In genomic region chr1:151909167-151910149, GRCh38 we compare ENCODE assay signal across 1 cellular context.
TF ChIP-seq lines count a peak whose summit lies in the region.

Gene THEM4 (minus strand): TSS chr1:151909511. CDS start chr1:151909458, 53 bp downstream.

TF ChIP-seq in HepG2, 621 proteins besides CTCF, POLR2A, EP300 and RAD21 (continued from another document and continues in another):
- TF ChIP-seq, protein P1, sequence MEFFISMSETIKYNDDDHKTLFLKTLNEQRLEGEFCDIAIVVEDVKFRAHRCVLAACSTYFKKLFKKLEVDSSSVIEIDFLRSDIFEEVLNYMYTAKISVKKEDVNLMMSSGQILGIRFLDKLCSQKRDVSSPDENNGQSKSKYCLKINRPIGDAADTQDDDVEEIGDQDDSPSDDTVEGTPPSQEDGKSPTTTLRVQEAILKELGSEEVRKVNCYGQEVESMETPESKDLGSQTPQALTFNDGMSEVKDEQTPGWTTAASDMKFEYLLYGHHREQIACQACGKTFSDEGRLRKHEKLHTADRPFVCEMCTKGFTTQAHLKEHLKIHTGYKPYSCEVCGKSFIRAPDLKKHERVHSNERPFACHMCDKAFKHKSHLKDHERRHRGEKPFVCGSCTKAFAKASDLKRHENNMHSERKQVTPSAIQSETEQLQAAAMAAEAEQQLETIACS (CRISPR knock-in tag; IDR thresholded peaks at IDR 0.05) = peak; percentile 99
- peak; percentile 7; the same call in 1 of the 2 replicates for TF ChIP-seq ZZZ3 (CRISPR knock-in tag; IDR thresholded peaks at IDR 0.05; ENCODE audit: borderline replicate concordance)
- no peak for TF ChIP-seq CC2D1A (CRISPR knock-in tag; IDR thresholded peaks at IDR 0.05)
- TF ChIP-seq ZNF124 (CRISPR knock-in tag; IDR thresholded peaks at IDR 0.05) = no peak; the same call in 1 of the 2 replicates
- TF ChIP-seq RFXANK (CRISPR knock-in tag; IDR thresholded peaks at IDR 0.05) = no peak
- no peak for TF ChIP-seq ZNF713 (CRISPR knock-in tag; IDR thresholded peaks at IDR 0.05)
- no peak; the same call in 1 of the 2 replicates for TF ChIP-seq ZNF256 (CRISPR knock-in tag; conservative IDR thresholded peaks at IDR 0.05)
- TF ChIP-seq ZNF253 (CRISPR knock-in tag; IDR thresholded peaks at IDR 0.05; ENCODE audit: borderline replicate concordance) = no peak
- peak; percentile 13 for TF ChIP-seq JARID2 (CRISPR knock-in tag; IDR thresholded peaks at IDR 0.05; ENCODE audit: insufficient replicate concordance)
- TF ChIP-seq, protein P2, sequence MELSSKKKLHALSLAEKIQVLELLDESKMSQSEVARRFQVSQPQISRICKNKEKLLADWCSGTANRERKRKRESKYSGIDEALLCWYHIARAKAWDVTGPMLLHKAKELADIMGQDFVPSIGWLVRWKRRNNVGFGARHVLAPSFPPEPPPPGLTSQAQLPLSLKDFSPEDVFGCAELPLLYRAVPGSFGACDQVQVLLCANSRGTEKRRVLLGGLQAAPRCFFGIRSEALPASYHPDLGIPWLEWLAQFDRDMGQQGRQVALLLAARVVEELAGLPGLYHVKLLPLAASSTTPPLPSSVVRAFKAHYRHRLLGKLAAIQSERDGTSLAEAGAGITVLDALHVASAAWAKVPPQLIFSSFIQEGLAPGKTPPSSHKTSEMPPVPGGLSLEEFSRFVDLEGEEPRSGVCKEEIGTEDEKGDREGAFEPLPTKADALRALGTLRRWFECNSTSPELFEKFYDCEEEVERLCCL (CRISPR knock-in tag; IDR thresholded peaks at IDR 0.05; ENCODE audit: borderline replicate concordance) = no peak
- no peak; the same call in none of the 2 replicates for TF ChIP-seq HOXA3 (CRISPR knock-in tag; IDR thresholded peaks at IDR 0.05)
- TF ChIP-seq ZNF207 (IDR thresholded peaks at IDR 0.05; ENCODE audit: borderline replicate concordance) = no peak
- TF ChIP-seq PPARG (CRISPR knock-in tag; conservative IDR thresholded peaks at IDR 0.05) = peak; percentile 61; the same call in 1 of the 2 replicates
- peak; percentile 95 for TF ChIP-seq WIZ (CRISPR knock-in tag; IDR thresholded peaks at IDR 0.05)
- TF ChIP-seq HNRNPK (IDR thresholded peaks at IDR 0.05; ENCODE audit: low read depth, low read length, poor library complexity, severe bottlenecking) = peak; percentile 41
- TF ChIP-seq ZFP82 (CRISPR knock-in tag; IDR thresholded peaks at IDR 0.05; ENCODE audit: borderline replicate concordance) = peak; percentile 31; the same call in 1 of the 2 replicates
- TF ChIP-seq GMEB2 (CRISPR knock-in tag; IDR thresholded peaks at IDR 0.05; ENCODE audit: low read depth) = no peak; the same call in 1 of the 2 replicates
- no peak for TF ChIP-seq RFX3 (CRISPR knock-in tag; IDR thresholded peaks at IDR 0.05)
- TF ChIP-seq ZSCAN31 (CRISPR knock-in tag; IDR thresholded peaks at IDR 0.05; ENCODE audit: low read depth) = peak; percentile 71; the same call in 1 of the 2 replicates
- peak; percentile 87; the same call in 1 of the 2 replicates for TF ChIP-seq KLF6 (CRISPR knock-in tag; IDR thresholded peaks at IDR 0.05)
- peak; percentile 31; the same call in 1 of the 2 replicates for TF ChIP-seq RERE (CRISPR knock-in tag; IDR thresholded peaks at IDR 0.05; ENCODE audit: low read depth)
- TF ChIP-seq, protein P3, sequence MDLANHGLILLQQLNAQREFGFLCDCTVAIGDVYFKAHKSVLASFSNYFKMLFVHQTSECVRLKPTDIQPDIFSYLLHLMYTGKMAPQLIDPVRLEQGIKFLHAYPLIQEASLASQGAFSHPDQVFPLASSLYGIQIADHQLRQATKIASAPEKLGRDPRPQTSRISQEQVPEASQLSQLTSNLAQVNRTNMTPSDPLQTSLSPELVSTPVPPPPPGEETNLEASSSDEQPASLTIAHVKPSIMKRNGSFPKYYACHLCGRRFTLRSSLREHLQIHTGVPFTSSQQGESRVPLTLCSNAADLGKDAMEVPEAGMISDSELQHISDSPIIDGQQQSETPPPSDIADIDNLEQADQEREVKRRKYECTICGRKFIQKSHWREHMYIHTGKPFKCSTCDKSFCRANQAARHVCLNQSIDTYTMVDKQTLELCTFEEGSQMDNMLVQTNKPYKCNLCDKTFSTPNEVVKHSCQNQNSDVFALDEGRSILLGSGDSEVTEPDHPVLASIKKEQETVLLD (CRISPR knock-in tag; IDR thresholded peaks at IDR 0.05; ENCODE audit: low read depth) = no peak
- TF ChIP-seq CCAR2 (optimal IDR thresholded peaks at IDR 0.05; ENCODE audit: low read depth, low read length) = no peak
- no peak for TF ChIP-seq CEBPB (IDR thresholded peaks at IDR 0.05; ENCODE audit: borderline replicate concordance, low read depth, low read length)
- no peak for TF ChIP-seq POLR2AphosphoS2 (IDR thresholded peaks at IDR 0.05; ENCODE audit: low read depth, low read length)
- TF ChIP-seq ZSCAN21 (CRISPR knock-in tag; IDR thresholded peaks at IDR 0.05; ENCODE audit: borderline replicate concordance) = no peak; the same call in 1 of the 2 replicates
- TF ChIP-seq ZNF737 (CRISPR knock-in tag; IDR thresholded peaks at IDR 0.05; ENCODE audit: borderline replicate concordance) = no peak
- TF ChIP-seq KAT2B (IDR thresholded peaks at IDR 0.05; ENCODE audit: borderline replicate concordance, low read depth, low read length) = no peak
- TF ChIP-seq ZNF761 (CRISPR knock-in tag; conservative IDR thresholded peaks at IDR 0.05) = no peak
- TF ChIP-seq PBX2 (CRISPR knock-in tag; IDR thresholded peaks at IDR 0.05) = no peak
- TF ChIP-seq SRSF9 (IDR thresholded peaks at IDR 0.05; ENCODE audit: borderline replicate concordance, insufficient read depth, low read depth, low read length, poor library complexity, severe bottlenecking) = no peak
- TF ChIP-seq, protein P4, sequence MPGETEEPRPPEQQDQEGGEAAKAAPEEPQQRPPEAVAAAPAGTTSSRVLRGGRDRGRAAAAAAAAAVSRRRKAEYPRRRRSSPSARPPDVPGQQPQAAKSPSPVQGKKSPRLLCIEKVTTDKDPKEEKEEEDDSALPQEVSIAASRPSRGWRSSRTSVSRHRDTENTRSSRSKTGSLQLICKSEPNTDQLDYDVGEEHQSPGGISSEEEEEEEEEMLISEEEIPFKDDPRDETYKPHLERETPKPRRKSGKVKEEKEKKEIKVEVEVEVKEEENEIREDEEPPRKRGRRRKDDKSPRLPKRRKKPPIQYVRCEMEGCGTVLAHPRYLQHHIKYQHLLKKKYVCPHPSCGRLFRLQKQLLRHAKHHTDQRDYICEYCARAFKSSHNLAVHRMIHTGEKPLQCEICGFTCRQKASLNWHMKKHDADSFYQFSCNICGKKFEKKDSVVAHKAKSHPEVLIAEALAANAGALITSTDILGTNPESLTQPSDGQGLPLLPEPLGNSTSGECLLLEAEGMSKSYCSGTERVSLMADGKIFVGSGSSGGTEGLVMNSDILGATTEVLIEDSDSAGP (CRISPR knock-in tag; IDR thresholded peaks at IDR 0.05; ENCODE audit: borderline replicate concordance) = peak; percentile 90
- no peak for TF ChIP-seq PCBP2 (optimal IDR thresholded peaks at IDR 0.05; ENCODE audit: low read depth, low read length, poor library complexity, severe bottlenecking)
- peak; percentile 69 for TF ChIP-seq FOXC1 (CRISPR knock-in tag; IDR thresholded peaks at IDR 0.05; ENCODE audit: borderline replicate concordance)
- TF ChIP-seq ESRRA (CRISPR knock-in tag; IDR thresholded peaks at IDR 0.05; ENCODE audit: low read depth) = no peak
- TF ChIP-seq, protein P5, sequence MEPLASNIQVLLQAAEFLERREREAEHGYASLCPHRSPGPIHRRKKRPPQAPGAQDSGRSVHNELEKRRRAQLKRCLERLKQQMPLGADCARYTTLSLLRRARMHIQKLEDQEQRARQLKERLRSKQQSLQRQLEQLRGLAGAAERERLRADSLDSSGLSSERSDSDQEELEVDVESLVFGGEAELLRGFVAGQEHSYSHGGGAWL (CRISPR knock-in tag; IDR thresholded peaks at IDR 0.05) = peak; percentile 67; the same call in 1 of the 2 replicates
- peak; percentile 61; the same call in 1 of the 2 replicates for TF ChIP-seq ZNF710 (CRISPR knock-in tag; IDR thresholded peaks at IDR 0.05; ENCODE audit: borderline replicate concordance)
- no peak for TF ChIP-seq ZFP62 (CRISPR knock-in tag; IDR thresholded peaks at IDR 0.05)
- TF ChIP-seq, protein P6, sequence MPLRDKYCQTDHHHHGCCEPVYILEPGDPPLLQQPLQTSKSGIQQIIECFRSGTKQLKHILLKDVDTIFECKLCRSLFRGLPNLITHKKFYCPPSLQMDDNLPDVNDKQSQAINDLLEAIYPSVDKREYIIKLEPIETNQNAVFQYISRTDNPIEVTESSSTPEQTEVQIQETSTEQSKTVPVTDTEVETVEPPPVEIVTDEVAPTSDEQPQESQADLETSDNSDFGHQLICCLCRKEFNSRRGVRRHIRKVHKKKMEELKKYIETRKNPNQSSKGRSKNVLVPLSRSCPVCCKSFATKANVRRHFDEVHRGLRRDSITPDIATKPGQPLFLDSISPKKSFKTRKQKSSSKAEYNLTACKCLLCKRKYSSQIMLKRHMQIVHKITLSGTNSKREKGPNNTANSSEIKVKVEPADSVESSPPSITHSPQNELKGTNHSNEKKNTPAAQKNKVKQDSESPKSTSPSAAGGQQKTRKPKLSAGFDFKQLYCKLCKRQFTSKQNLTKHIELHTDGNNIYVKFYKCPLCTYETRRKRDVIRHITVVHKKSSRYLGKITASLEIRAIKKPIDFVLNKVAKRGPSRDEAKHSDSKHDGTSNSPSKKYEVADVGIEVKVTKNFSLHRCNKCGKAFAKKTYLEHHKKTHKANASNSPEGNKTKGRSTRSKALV (CRISPR knock-in tag; IDR thresholded peaks at IDR 0.05) = peak; percentile 83; the same call in 1 of the 2 replicates
- no peak for TF ChIP-seq ZNF850 (CRISPR knock-in tag; conservative IDR thresholded peaks at IDR 0.05)
- TF ChIP-seq SIX1 (CRISPR knock-in tag; IDR thresholded peaks at IDR 0.05; ENCODE audit: borderline replicate concordance) = no peak
